In genomic region chr13:109231853-109232252, GRCh38 we compare ENCODE assay signal across 29 cellular contexts.
"Had no signal": no experiment of that assay in that cellular context is flagged by ENCODE, and none has a peak within 500 bp of the region (broad histone marks: within the 10 kb centered on the region; RNA-seq: fewer than 3 reads in every experiment).

No MANE protein-coding gene starts in this region.

- H3K9me3 ChIP-seq: testis, thoracic aorta, thyroid gland, tibial artery, transverse colon, upper lobe of right lung, uterus, vagina had no signal

- H3K36me3 ChIP-seq: stomach, suprapubic skin, thoracic aorta, thyroid gland, tibial artery, tibial nerve, transverse colon, upper lobe of left lung, upper lobe of right lung, uterus, vagina had no signal

- ATAC-seq: stimulated activated effector memory CD8-positive, alpha-beta T cell treated with anti-CD3 and anti-CD28 coated beads, Interleukin-12 subunit alpha, Interleukin-12 subunit beta, amount 100 ng/mL, for 72 hours; stimulated activated memory B cell treated with anti-CD40 and anti-IgM and Interleukin-4, amounts not matched to agents 10 μg/mL and 1 μg/mL and 100 μg/mL, for 72 hours; stimulated activated naive B cell treated with anti-CD40 and anti-IgM and Interleukin-4, amounts not matched to agents 10 μg/mL and 1 μg/mL and 100 μg/mL, for 72 hours; stimulated activated naive CD8-positive, alpha-beta T cell treated with anti-CD3 and anti-CD28 coated beads, Interleukin-15, amount 100 ng/mL, for 72 hours; stimulated activated naive CD8-positive, alpha-beta T cell treated with anti-CD3 and anti-CD28 coated beads, Interleukin-15, Interleukin-2, amounts not matched to agents 100 U/mL and 50 U/mL, for 24 hours; upper lobe of right lung had no signal

- DNase-seq: stimulated activated CD4-positive, alpha-beta T cell treated with anti-CD3 and anti-CD28 coated beads, Interleukin-2, amount 100 ng/mL, for 48 hours; stimulated activated CD4-positive, alpha-beta T cell treated with anti-CD3 and anti-CD28 coated beads, Interleukin-4, amount 100 ng/mL, for 1 hour; stimulated activated CD4-positive, alpha-beta T cell treated with anti-CD3 and anti-CD28 coated beads, Interleukin-4, amount 100 ng/mL, for 24 hours; stimulated activated CD4-positive, alpha-beta T cell treated with anti-CD3 and anti-CD28 coated beads, Interleukin-4, amount 100 ng/mL, for 4 hours; stimulated activated CD8-positive, alpha-beta memory T cell treated with anti-CD3 and anti-CD28 coated beads, Interleukin-4, amount 100 ng/mL, for 48 hours; stimulated activated naive B cell treated with anti-CD40 and anti-IgM and Interleukin-4, amounts not matched to agents 10 μg/mL and 1 μg/mL and 100 μg/mL, for 72 hours; stimulated activated naive CD4-positive, alpha-beta T cell; stimulated activated naive CD4-positive, alpha-beta T cell treated with Interleukin-2 at 50 U/mL for 16 hours; stimulated activated naive CD8-positive, alpha-beta T cell treated with anti-CD3 and anti-CD28 coated beads, Interleukin-15, amount 100 ng/mL, for 72 hours; stimulated activated naive CD8-positive, alpha-beta T cell treated with anti-CD3 and anti-CD28 coated beads, Interleukin-15, Interleukin-2, amounts not matched to agents 100 U/mL and 50 U/mL, for 24 hours; stomach; substantia nigra; testis; thyroid gland; tibial artery; transverse colon; trophoblast cell; upper lobe of left lung; upper lobe of right lung; uterus had no signal

- H3K27ac ChIP-seq: stomach, suprapubic skin, testis, thoracic aorta, thyroid gland, tibial artery, tibial nerve, transverse colon, upper lobe of left lung, upper lobe of right lung, uterus, vagina had no signal

- H3K36me3 Mint-ChIP-seq: stimulated activated effector memory CD8-positive, alpha-beta T cell treated with anti-CD3 and anti-CD28 coated beads, Interleukin-12 subunit alpha, Interleukin-12 subunit beta, amount 100 ng/mL, for 72 hours; stimulated activated memory B cell treated with anti-CD40 and anti-IgM and Interleukin-4, amounts not matched to agents 10 μg/mL and 1 μg/mL and 100 μg/mL, for 72 hours; stimulated activated naive B cell treated with anti-CD40 and anti-IgM and Interleukin-4, amounts not matched to agents 10 μg/mL and 1 μg/mL and 100 μg/mL, for 72 hours; type B pancreatic cell had no signal

- H3K4me1 ChIP-seq: stomach, testis, thyroid gland, tibial artery, tibial nerve, transverse colon, upper lobe of left lung, upper lobe of right lung, uterus, vagina had no signal

- H3K27me3 ChIP-seq: stomach, suprapubic skin, testis, thyroid gland, tibial artery, tibial nerve, transverse colon, upper lobe of left lung, upper lobe of right lung, uterus, vagina had no signal

- H3K4me1 Mint-ChIP-seq: stimulated activated effector memory CD8-positive, alpha-beta T cell treated with anti-CD3 and anti-CD28 coated beads, Interleukin-12 subunit alpha, Interleukin-12 subunit beta, amount 100 ng/mL, for 72 hours; stimulated activated memory B cell treated with anti-CD40 and anti-IgM and Interleukin-4, amounts not matched to agents 10 μg/mL and 1 μg/mL and 100 μg/mL, for 72 hours; stimulated activated naive B cell treated with anti-CD40 and anti-IgM and Interleukin-4, amounts not matched to agents 10 μg/mL and 1 μg/mL and 100 μg/mL, for 72 hours; stimulated activated naive CD8-positive, alpha-beta T cell treated with anti-CD3 and anti-CD28 coated beads, Interleukin-15, amount 100 ng/mL, for 72 hours had no signal

- H3K4me3 ChIP-seq: stomach, suprapubic skin, testis, thoracic aorta, thyroid gland, tibial artery, tibial nerve, transverse colon, upper lobe of left lung, upper lobe of right lung, uterus, vagina had no signal

- H3K4me3 Mint-ChIP-seq: stimulated activated effector memory CD8-positive, alpha-beta T cell treated with anti-CD3 and anti-CD28 coated beads, Interleukin-12 subunit alpha, Interleukin-12 subunit beta, amount 100 ng/mL, for 72 hours; stimulated activated memory B cell treated with anti-CD40 and anti-IgM and Interleukin-4, amounts not matched to agents 10 μg/mL and 1 μg/mL and 100 μg/mL, for 72 hours; stimulated activated naive B cell treated with anti-CD40 and anti-IgM and Interleukin-4, amounts not matched to agents 10 μg/mL and 1 μg/mL and 100 μg/mL, for 72 hours; stimulated activated naive CD8-positive, alpha-beta T cell treated with anti-CD3 and anti-CD28 coated beads, Interleukin-15, amount 100 ng/mL, for 72 hours; stimulated activated naive CD8-positive, alpha-beta T cell treated with anti-CD3 and anti-CD28 coated beads, Interleukin-15, Interleukin-2, amounts not matched to agents 100 ng/mL and 50 ng/mL, for 24 hours; type B pancreatic cell had no signal

- FAIRE-seq: urothelium cell line had no signal

- H3K27ac Mint-ChIP-seq: stimulated activated effector memory CD8-positive, alpha-beta T cell treated with anti-CD3 and anti-CD28 coated beads, Interleukin-12 subunit alpha, Interleukin-12 subunit beta, amount 100 ng/mL, for 72 hours; stimulated activated memory B cell treated with anti-CD40 and anti-IgM and Interleukin-4, amounts not matched to agents 10 μg/mL and 1 μg/mL and 100 μg/mL, for 72 hours; stimulated activated naive B cell treated with anti-CD40 and anti-IgM and Interleukin-4, amounts not matched to agents 10 μg/mL and 1 μg/mL and 100 μg/mL, for 72 hours; stimulated activated naive CD8-positive, alpha-beta T cell treated with anti-CD3 and anti-CD28 coated beads, Interleukin-15, Interleukin-2, amounts not matched to agents 100 ng/mL and 50 ng/mL, for 24 hours; type B pancreatic cell had no signal

- H3K9me3 Mint-ChIP-seq: type B pancreatic cell had no signal

- H3K27me3 Mint-ChIP-seq: stimulated activated naive B cell treated with anti-CD40 and anti-IgM and Interleukin-4, amounts not matched to agents 10 μg/mL and 1 μg/mL and 100 μg/mL, for 72 hours; type B pancreatic cell had no signal
